In genomic region chr7:4661871-4662270, GRCh38 we compare ENCODE assay signal across 22 cellular contexts. TPM values are rescaled to one million over a fixed set of nuclear protein-coding genes. Genes with fewer than 3 reads are reported as not detected.
DNase-seq lines count a peak whose midpoint lies in the region; ATAC-seq and TF ChIP-seq lines count a peak whose summit lies in the region.
"Had no signal": no experiment of that assay in that cellular context is flagged by ENCODE, and none has a peak within 500 bp of the region (broad histone marks: within the 10 kb centered on the region; RNA-seq: fewer than 3 reads in every experiment).

No MANE protein-coding gene starts in this region.

- ATAC-seq in activated T-cell treated with anti-CD3 and anti-CD28 coated beads, Interleukin-2, amount 50 U/mL, for 4 hours, result no peak
- ATAC-seq: GM23338, T-cell had no signal

- no peak for TF ChIP-seq CTCF in fibroblast of the aortic adventitia (IDR thresholded peaks at IDR 0.05; ENCODE audit: insufficient read depth, low read length)
- no peak for TF ChIP-seq CTCF in thyroid gland (IDR thresholded peaks at IDR 0.05)
- no peak for TF ChIP-seq CTCF in hepatocyte (IDR thresholded peaks at IDR 0.05; ENCODE audit: poor library complexity)

- H3K79me2 ChIP-seq in hepatocyte, result no peaks in the 10 kb centered on the region

- 16 to 17% methylated on average over 8 of the region's 8 CpGs for whole genome bisulfite sequencing in thyroid gland, 2 donors
- WGBS in hepatocyte (ENCODE audit: low lambda C conversion rate, missing lambda C conversion rate), result 56% methylated on average over 8 of the region's 8 CpGs

- no peaks in the 10 kb centered on the region for H3K27me3 ChIP-seq in thyroid gland
- no peaks in the 10 kb centered on the region for H3K27me3 ChIP-seq in hepatocyte

- H3K4me1 ChIP-seq in thyroid gland, result peaks cover 0 to 6% of the 10 kb centered on the region in 2 donors
- peaks cover 6% of the 10 kb centered on the region for H3K4me1 ChIP-seq in hepatocyte (ENCODE audit: insufficient read depth)

- H3K4me1 Mint-ChIP-seq in activated T-cell treated with anti-CD3 and anti-CD28 coated beads, Interleukin-2, amount 50 U/mL, for 4 hours (ENCODE audit: low read depth), result peaks cover 2% of the 10 kb centered on the region
- H3K4me1 Mint-ChIP-seq: GM23338 had no signal

- no peaks in the 10 kb centered on the region for H3K9me2 ChIP-seq in hepatocyte (replicated peaks; ENCODE audit: insufficient read depth)

- H3K36me3 ChIP-seq in thyroid gland (no peaks in the 10 kb centered on the region), hepatocyte (replicated peaks; ENCODE audit: insufficient read depth, low read depth) (no peaks in the 10 kb centered on the region)
- H3K36me3 ChIP-seq: left ventricle myocardium inferior had no signal

- DNase-seq in DMS 273 (lab: John Stamatoyannopoulos, UW; ENCODE audit: unreplicated experiment) (peak; percentile 63), DMS 273 treated with DMSO at 0.1 percent for 48 hours (lab: John Stamatoyannopoulos, UW) (no peak), astrocyte of the hippocampus (ENCODE audit: low read depth, low spot score) (peak; percentile 32), fibroblast of the aortic adventitia (ENCODE audit: low read depth) (peak; percentile 62), thyroid gland (peak; percentile 30 to 44), HuH-7 (ENCODE audit: low spot score) (no peak), hepatocyte (ENCODE audit: low spot score) (no peak)
- no peak for DNase-seq in activated T-cell treated with anti-CD3 and anti-CD28 coated beads, Interleukin-2, amount 50 U/mL, for 4 hours
- DNase-seq: activated CD4-positive, alpha-beta T cell treated with anti-CD3 and anti-CD28 coated beads, Interleukin-2, amount 50 U/mL, for 48 hours; activated naive CD4-positive, alpha-beta T cell treated with anti-CD3 and anti-CD28 coated beads, Interleukin-2, amount 10 ng/mL, durations not matched to agents 7 days and 5 days; activated T-cell treated with anti-CD3 and anti-CD28 coated beads, Interleukin-2, amount 50 U/mL, for 1 hour; C1 segment of cervical spinal cord; Karpas-422; left ventricle myocardium inferior; NCI-H1417 treated with DMSO at 0.1 percent for 48 hours; RPMI8226; stimulated activated CD4-positive, alpha-beta T cell treated with anti-CD3 and anti-CD28 coated beads, Interleukin-4, amount 100 ng/mL, for 4 hours; stimulated activated CD8-positive, alpha-beta memory T cell treated with anti-CD3 and anti-CD28 coated beads, Interleukin-4, amount 100 ng/mL, for 48 hours; T-cell had no signal

- H2AFZ ChIP-seq in hepatocyte, result no peak overlapping the region
- H2AFZ ChIP-seq: GM23338 had no signal

- H3K27me3 Mint-ChIP-seq in activated T-cell treated with anti-CD3 and anti-CD28 coated beads, Interleukin-2, amount 50 U/mL, for 4 hours (ENCODE audit: low read depth), result peaks cover 2% of the 10 kb centered on the region

- H3K4me3 ChIP-seq in fibroblast of the aortic adventitia (ENCODE audit: low read depth, low read length) (peak overlapping the region; percentile 17), thyroid gland (replicated peaks in 1 of 3) (no peak overlapping the region), hepatocyte (no peak overlapping the region)
- H3K4me3 ChIP-seq: GM23338, left ventricle myocardium inferior, smooth muscle cell had no signal

- H3K4me3 Mint-ChIP-seq in activated T-cell treated with anti-CD3 and anti-CD28 coated beads, Interleukin-2, amount 50 U/mL, for 4 hours, result no peak overlapping the region
- H3K4me3 Mint-ChIP-seq: activated naive CD4-positive, alpha-beta T cell treated with anti-CD3 and anti-CD28 coated beads, Interleukin-2, amount 10 ng/mL, durations not matched to agents 7 days and 5 days; GM23338; T-cell had no signal

- TF ChIP-seq POLR2A in thyroid gland (IDR thresholded peaks at IDR 0.05), result no peak

- peaks cover 18% of the 10 kb centered on the region for H3K9me3 Mint-ChIP-seq in activated T-cell treated with anti-CD3 and anti-CD28 coated beads, Interleukin-2, amount 50 U/mL, for 4 hours

- no peak overlapping the region for H3K4me2 ChIP-seq in hepatocyte
- H3K4me2 ChIP-seq: GM23338, smooth muscle cell had no signal

- H3K27ac ChIP-seq in thyroid gland (no peak overlapping the region), hepatocyte (no peak overlapping the region)
- H3K27ac ChIP-seq: 22Rv1, left ventricle myocardium inferior had no signal

- H4K20me1 ChIP-seq in hepatocyte (ENCODE audit: insufficient read depth, poor library complexity, severe bottlenecking), result no peaks in the 10 kb centered on the region

- H3K9me3 ChIP-seq in thyroid gland (no peaks in the 10 kb centered on the region), hepatocyte (ENCODE audit: low read depth) (no peaks in the 10 kb centered on the region)

- intact Hi-C loops in thyroid gland (cut with DNase I), result no loop called here

- no peaks in the 10 kb centered on the region for H3K36me3 Mint-ChIP-seq in activated T-cell treated with anti-CD3 and anti-CD28 coated beads, Interleukin-2, amount 50 U/mL, for 4 hours (ENCODE audit: insufficient read depth)

RNA-seq across cellular contexts. Expression of gene FOXK1, which starts 20.2 kb away (rescaled TPM):
- total RNA-seq in fibroblast of the aortic adventitia (ENCODE audit: low replicate concordance) (27.8 and 29.1 TPM in 2 replicates), thyroid gland (10 to 100 TPM; 15.0 to 33.0 (median 20.7) TPM), hepatocyte (13.3 and 17.8 TPM in 2 replicates)
- polyA plus RNA-seq in hepatocyte, result 7.8 and 8.3 TPM in 2 replicates
- 10 to 100 TPM; 46.6 to 47.9 (median 46.8) TPM for total RNA-seq in activated T-cell treated with anti-CD3 and anti-CD28 coated beads, Interleukin-2, amount 50 U/mL, for 4 hours

Comparison
In these comparisons a context has a peak if more than half of its experiments do, and no peak if none do; other contexts are left out.
1. DNase-seq: peak in DMS 273 (single experiment), astrocyte of the hippocampus (single experiment), fibroblast of the aortic adventitia (single experiment) and thyroid gland (2 of 2); none in DMS 273 treated with DMSO at 0.1 percent for 48 hours (single experiment), HuH-7 (single experiment), hepatocyte (single experiment) and activated T-cell treated with anti-CD3 and anti-CD28 coated beads, Interleukin-2, amount 50 U/mL, for 4 hours (single experiment).